Comparison of ENCODE assay signal across 29 cellular contexts in the genomic region with DNA sequence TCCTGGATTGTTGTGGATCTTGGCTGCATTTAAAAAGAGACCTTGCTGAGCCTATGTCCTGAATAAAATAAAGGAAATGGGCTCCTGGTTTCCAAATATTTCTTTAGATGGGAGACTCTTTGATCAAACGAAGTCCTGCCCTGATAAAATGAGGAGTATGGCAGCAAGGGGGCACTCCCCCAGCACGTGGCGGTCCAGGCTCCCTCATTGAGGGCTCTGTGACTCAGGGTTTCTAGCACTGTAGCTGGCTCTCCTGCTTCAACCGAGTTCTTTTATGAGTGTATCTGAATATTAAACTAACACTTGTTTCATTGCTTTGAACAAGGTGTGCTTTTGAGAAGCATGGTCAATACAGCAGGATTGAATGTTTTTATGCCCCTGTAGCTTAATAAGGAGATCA.
"Had no signal": no experiment of that assay in that cellular context is flagged by ENCODE, and none has a peak within 500 bp of the region (broad histone marks: within the 10 kb centered on the region; RNA-seq: fewer than 3 reads in every experiment).

No MANE protein-coding gene starts in this region.

- DNase-seq: nephron progenitor cell; occipital lobe; ovary; posterior cingulate gyrus; psoas muscle; right cardiac atrium; right lobe of liver; sigmoid colon; small intestine; stimulated activated CD4-positive, alpha-beta T cell treated with anti-CD3 and anti-CD28 coated beads, Interleukin-15, amount 100 ng/mL, for 24 hours; stimulated activated CD4-positive, alpha-beta T cell treated with anti-CD3 and anti-CD28 coated beads, Interleukin-2, amount 100 ng/mL, for 24 hours; stimulated activated CD4-positive, alpha-beta T cell treated with anti-CD3 and anti-CD28 coated beads, Interleukin-2, amount 100 ng/mL, for 48 hours; stimulated activated CD4-positive, alpha-beta T cell treated with anti-CD3 and anti-CD28 coated beads, Interleukin-4, amount 100 ng/mL, for 24 hours; stimulated activated naive B cell treated with anti-CD40 and anti-IgM and Interleukin-4, amounts not matched to agents 10 μg/mL and 1 μg/mL and 100 μg/mL, for 72 hours; stimulated activated naive CD4-positive, alpha-beta T cell treated with Interleukin-2 at 50 U/mL for 16 hours; stomach; thyroid gland; trophoblast cell; upper lobe of left lung had no signal

- H3K36me3 Mint-ChIP-seq: natural killer cell treated with Interleukin-12 subunit alpha and Interleukin-12 subunit beta and Interleukin-15 and Interleukin-18, amount 100 ng/mL, for 72 hours; stimulated activated effector memory CD8-positive, alpha-beta T cell treated with anti-CD3 and anti-CD28 coated beads, Interleukin-12 subunit alpha, Interleukin-12 subunit beta, amount 100 ng/mL, for 72 hours had no signal

- H3K36me3 ChIP-seq: ovary, right lobe of liver, sigmoid colon, stomach, thoracic aorta, thyroid gland, tibial nerve, upper lobe of left lung, vagina had no signal

- H3K4me1 Mint-ChIP-seq: stimulated activated effector memory CD8-positive, alpha-beta T cell treated with anti-CD3 and anti-CD28 coated beads, Interleukin-12 subunit alpha, Interleukin-12 subunit beta, amount 100 ng/mL, for 72 hours had no signal

- H3K4me3 ChIP-seq: ovary, psoas muscle, right lobe of liver, sigmoid colon, stomach, thoracic aorta, thyroid gland, tibial nerve, upper lobe of left lung, vagina had no signal

- H3K27me3 ChIP-seq: ovary, right lobe of liver, sigmoid colon, stomach, thyroid gland, tibial nerve, upper lobe of left lung, vagina had no signal

- H3K4me3 Mint-ChIP-seq: natural killer cell treated with Interleukin-12 subunit alpha and Interleukin-12 subunit beta and Interleukin-15 and Interleukin-18, amount 100 ng/mL, for 72 hours; nephron progenitor cell; neural crest cell; stimulated activated effector memory CD8-positive, alpha-beta T cell treated with anti-CD3 and anti-CD28 coated beads, Interleukin-12 subunit alpha, Interleukin-12 subunit beta, amount 100 ng/mL, for 72 hours; stimulated activated naive B cell treated with anti-CD40 and anti-IgM and Interleukin-4, amounts not matched to agents 10 μg/mL and 1 μg/mL and 100 μg/mL, for 72 hours; stimulated activated naive CD8-positive, alpha-beta T cell treated with anti-CD3 and anti-CD28 coated beads, Interleukin-15, Interleukin-2, amounts not matched to agents 100 ng/mL and 50 ng/mL, for 24 hours had no signal

- H3K27ac Mint-ChIP-seq: natural killer cell treated with Interleukin-12 subunit alpha and Interleukin-12 subunit beta and Interleukin-15 and Interleukin-18, amount 100 ng/mL, for 72 hours; nephron progenitor cell; progenitor cell of endocrine pancreas; stimulated activated effector memory CD8-positive, alpha-beta T cell treated with anti-CD3 and anti-CD28 coated beads, Interleukin-12 subunit alpha, Interleukin-12 subunit beta, amount 100 ng/mL, for 72 hours; stimulated activated naive B cell treated with anti-CD40 and anti-IgM and Interleukin-4, amounts not matched to agents 10 μg/mL and 1 μg/mL and 100 μg/mL, for 72 hours; stimulated activated naive CD8-positive, alpha-beta T cell treated with anti-CD3 and anti-CD28 coated beads, Interleukin-15, Interleukin-2, amounts not matched to agents 100 ng/mL and 50 ng/mL, for 24 hours had no signal

- H3K9me3 ChIP-seq: ovary, psoas muscle, right lobe of liver, sigmoid colon, thoracic aorta, thyroid gland, upper lobe of left lung, vagina had no signal

- H3K4me1 ChIP-seq: parathyroid adenoma, psoas muscle, right lobe of liver, stomach, upper lobe of left lung had no signal

- H2AFZ ChIP-seq: parathyroid adenoma had no signal

- H3K27me3 Mint-ChIP-seq: progenitor cell of endocrine pancreas; stimulated activated naive B cell treated with anti-CD40 and anti-IgM and Interleukin-4, amounts not matched to agents 10 μg/mL and 1 μg/mL and 100 μg/mL, for 72 hours; stimulated activated naive CD8-positive, alpha-beta T cell treated with anti-CD3 and anti-CD28 coated beads, Interleukin-15, Interleukin-2, amounts not matched to agents 100 ng/mL and 50 ng/mL, for 24 hours had no signal

- H3K27ac ChIP-seq: ovary, parathyroid adenoma, psoas muscle, right lobe of liver, sigmoid colon, stomach, thoracic aorta, tibial nerve, upper lobe of left lung, vagina had no signal

- ATAC-seq: natural killer cell treated with Interleukin-12 subunit alpha and Interleukin-12 subunit beta and Interleukin-15 and Interleukin-18, amount 100 ng/mL, for 72 hours; psoas muscle; right cardiac atrium; right lobe of liver; stimulated activated effector memory CD8-positive, alpha-beta T cell treated with anti-CD3 and anti-CD28 coated beads, Interleukin-12 subunit alpha, Interleukin-12 subunit beta, amount 100 ng/mL, for 72 hours; stimulated activated naive B cell treated with anti-CD40 and anti-IgM and Interleukin-4, amounts not matched to agents 10 μg/mL and 1 μg/mL and 100 μg/mL, for 72 hours had no signal

- H3K9ac ChIP-seq: parathyroid adenoma had no signal

- H3K79me2 ChIP-seq: parathyroid adenoma had no signal

- FAIRE-seq: small intestine, urothelium cell line had no signal
